ENCODE assay signal across 8 cellular contexts in the genomic region with DNA sequence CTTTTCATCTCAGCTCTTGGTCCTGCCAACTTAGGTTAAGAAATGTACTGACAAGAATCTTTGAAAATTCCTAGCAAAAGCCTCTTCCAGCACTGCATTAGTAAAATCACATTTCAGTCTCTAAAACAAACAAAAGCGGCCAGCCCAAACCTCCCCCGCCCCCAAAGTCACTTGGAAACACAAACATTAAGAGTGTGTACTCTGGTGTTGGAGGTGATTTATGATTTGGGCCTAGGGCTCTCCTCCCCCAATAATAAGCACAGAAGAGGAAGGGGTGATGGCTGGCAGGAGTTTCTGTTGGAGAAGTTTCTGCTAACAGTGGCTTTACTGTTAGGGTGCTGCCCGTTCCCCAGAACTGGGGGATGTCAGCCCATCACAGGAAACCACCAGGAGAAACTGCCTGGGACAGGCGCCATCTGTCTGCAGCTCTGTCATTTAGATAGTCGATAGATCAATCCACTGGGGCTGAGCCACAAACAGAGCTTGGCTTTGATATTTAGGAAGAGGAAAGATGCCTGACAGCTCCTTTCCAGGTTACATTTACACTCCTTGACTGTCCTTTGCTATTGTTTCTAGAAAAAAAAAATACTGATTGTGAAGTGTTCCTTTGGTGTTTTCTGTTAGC.
DNase-seq lines count a peak whose midpoint lies in the region; ATAC-seq and TF ChIP-seq lines count a peak whose summit lies in the region.

No MANE protein-coding gene starts in this region.

- no peaks in the 10 kb centered on the region for H3K4me1 ChIP-seq in right cardiac atrium (ENCODE audit: control insufficient read depth, insufficient read depth, low read length)

- no peaks in the 10 kb centered on the region for H3F3A ChIP-seq in neural cell (ENCODE audit: insufficient read depth, low read length, poor library complexity, severe bottlenecking)

- H3K9ac ChIP-seq in neural cell (ENCODE audit: low read length), result no peak overlapping the region

- peak; percentile 66 for ATAC-seq in activated T-helper 17 cell treated with anti-CD3 and anti-CD28 coated beads, Interleukin-2, amount 50 U/mL, for 72 hours (replicated peaks)
- ATAC-seq in GM21390 (IDR thresholded peaks at IDR 0.05; ENCODE audit: unreplicated experiment) (no peak), right cardiac atrium (no peak), HG02642 (IDR thresholded peaks at IDR 0.05; ENCODE audit: poor library complexity, unreplicated experiment) (no peak), GM19351 (IDR thresholded peaks at IDR 0.05; ENCODE audit: unreplicated experiment) (no peak)

- no peaks in the 10 kb centered on the region for H3K27me3 Mint-ChIP-seq in activated T-helper 17 cell treated with anti-CD3 and anti-CD28 coated beads, Interleukin-2, amount 50 U/mL, for 72 hours

- H2AFZ ChIP-seq in neural cell (ENCODE audit: low read depth, low read length), result no peak overlapping the region

- no peak overlapping the region for H3K4me3 Mint-ChIP-seq in activated T-helper 17 cell treated with anti-CD3 and anti-CD28 coated beads, Interleukin-2, amount 50 U/mL, for 72 hours

- DNase-seq in GM06990 (ENCODE audit: extremely low read depth, insufficient read length), result no peak
- no peak for DNase-seq in right cardiac atrium

- no peak overlapping the region for H3K4me2 ChIP-seq in neural cell (ENCODE audit: low read length)

- no peak for TF ChIP-seq RAD21 in neural cell (conservative IDR thresholded peaks at IDR 0.05)

- TF ChIP-seq CTCF in GM06990 (IDR thresholded peaks at IDR 0.05; ENCODE audit: insufficient read depth, low read length, poor library complexity, severe bottlenecking) (peak; percentile 43), neural cell (IDR thresholded peaks at IDR 0.05; ENCODE audit: poor library complexity, severe bottlenecking) (peak; percentile 42)

- intact Hi-C loops in right cardiac atrium (cut with DNase I), result no loop called here

- H3K27me3 ChIP-seq in GM06990 (replicated peaks; ENCODE audit: control insufficient read depth, insufficient read depth, low read length) (no peaks in the 10 kb centered on the region), neural cell (ENCODE audit: insufficient read depth, low read depth, low read length) (no peaks in the 10 kb centered on the region), right cardiac atrium (ENCODE audit: control insufficient read depth, insufficient read depth) (no peaks in the 10 kb centered on the region)

- no peaks in the 10 kb centered on the region for H3K4me1 Mint-ChIP-seq in activated T-helper 17 cell treated with anti-CD3 and anti-CD28 coated beads, Interleukin-2, amount 50 U/mL, for 72 hours

- H3K9me3 Mint-ChIP-seq in activated T-helper 17 cell treated with anti-CD3 and anti-CD28 coated beads, Interleukin-2, amount 50 U/mL, for 72 hours, result no peaks in the 10 kb centered on the region

- no peaks in the 10 kb centered on the region for H3K79me2 ChIP-seq in neural cell (replicated peaks; ENCODE audit: insufficient read depth, low read length)

- no peaks in the 10 kb centered on the region for H3K9me2 ChIP-seq in neural cell (ENCODE audit: insufficient read depth, low read length)

- peak overlapping the region; percentile 78 for H3K27ac ChIP-seq in KOPT-K1 (ENCODE audit: low read depth, low read length, poor library complexity, severe bottlenecking)
- H3K27ac ChIP-seq in neural cell (ENCODE audit: low read length), result peak overlapping the region; percentile 18
- no peak overlapping the region for H3K27ac ChIP-seq in right cardiac atrium (ENCODE audit: low read length)

- no peaks in the 10 kb centered on the region for H4K20me1 ChIP-seq in neural cell (ENCODE audit: insufficient read depth)

- no peak overlapping the region for H3K4me3 ChIP-seq in GM06990 (replicated peaks; ENCODE audit: low read depth, low read length)
- no peak overlapping the region for H3K4me3 ChIP-seq in neural cell (ENCODE audit: low read length)
- no peak overlapping the region for H3K4me3 ChIP-seq in right cardiac atrium (ENCODE audit: low read length)

- H3K36me3 ChIP-seq in GM06990 (ENCODE audit: control insufficient read depth, insufficient read depth, low read length) (no peaks in the 10 kb centered on the region), KOPT-K1 (ENCODE audit: insufficient read depth, low read length) (no peaks in the 10 kb centered on the region), neural cell (ENCODE audit: insufficient read depth, low read length) (no peaks in the 10 kb centered on the region)

- H3K36me3 Mint-ChIP-seq in activated T-helper 17 cell treated with anti-CD3 and anti-CD28 coated beads, Interleukin-2, amount 50 U/mL, for 72 hours (ENCODE audit: low read depth), result no peaks in the 10 kb centered on the region

- no peak overlapping the region for H3K27ac Mint-ChIP-seq in activated T-helper 17 cell treated with anti-CD3 and anti-CD28 coated beads, Interleukin-2, amount 50 U/mL, for 72 hours

- H3K9me3 ChIP-seq in KOPT-K1 (ENCODE audit: insufficient read depth, low read length, poor library complexity, severe bottlenecking), result peaks cover 8% of the 10 kb centered on the region
- H3K9me3 ChIP-seq in neural cell (ENCODE audit: low read length), result no peaks in the 10 kb centered on the region
- H3K9me3 ChIP-seq in right cardiac atrium (ENCODE audit: control insufficient read depth, low read length), result no peaks in the 10 kb centered on the region

- no peak for TF ChIP-seq EP300 in neural cell (conservative IDR thresholded peaks at IDR 0.05; ENCODE audit: poor library complexity, severe bottlenecking)

- WGBS in right cardiac atrium, result 53% methylated on average over 5 of the region's 5 CpGs

TF ChIP-seq in neural cell, 6 proteins besides CTCF, POLR2A, EP300 and RAD21:
- TF ChIP-seq TAF1 (IDR thresholded peaks at IDR 0.05; ENCODE audit: low read depth), result no peak
- no peak for TF ChIP-seq EZH2 (IDR thresholded peaks at IDR 0.05; ENCODE audit: borderline replicate concordance, insufficient read depth, low read length, poor library complexity, severe bottlenecking)
- no peak for TF ChIP-seq MXI1 (conservative IDR thresholded peaks at IDR 0.05; ENCODE audit: poor library complexity, severe bottlenecking)
- no peak for TF ChIP-seq SMC3 (conservative IDR thresholded peaks at IDR 0.05; ENCODE audit: poor library complexity)
- TF ChIP-seq POLR2AphosphoS5 (IDR thresholded peaks at IDR 0.05), result no peak
- TF ChIP-seq, protein P1, sequence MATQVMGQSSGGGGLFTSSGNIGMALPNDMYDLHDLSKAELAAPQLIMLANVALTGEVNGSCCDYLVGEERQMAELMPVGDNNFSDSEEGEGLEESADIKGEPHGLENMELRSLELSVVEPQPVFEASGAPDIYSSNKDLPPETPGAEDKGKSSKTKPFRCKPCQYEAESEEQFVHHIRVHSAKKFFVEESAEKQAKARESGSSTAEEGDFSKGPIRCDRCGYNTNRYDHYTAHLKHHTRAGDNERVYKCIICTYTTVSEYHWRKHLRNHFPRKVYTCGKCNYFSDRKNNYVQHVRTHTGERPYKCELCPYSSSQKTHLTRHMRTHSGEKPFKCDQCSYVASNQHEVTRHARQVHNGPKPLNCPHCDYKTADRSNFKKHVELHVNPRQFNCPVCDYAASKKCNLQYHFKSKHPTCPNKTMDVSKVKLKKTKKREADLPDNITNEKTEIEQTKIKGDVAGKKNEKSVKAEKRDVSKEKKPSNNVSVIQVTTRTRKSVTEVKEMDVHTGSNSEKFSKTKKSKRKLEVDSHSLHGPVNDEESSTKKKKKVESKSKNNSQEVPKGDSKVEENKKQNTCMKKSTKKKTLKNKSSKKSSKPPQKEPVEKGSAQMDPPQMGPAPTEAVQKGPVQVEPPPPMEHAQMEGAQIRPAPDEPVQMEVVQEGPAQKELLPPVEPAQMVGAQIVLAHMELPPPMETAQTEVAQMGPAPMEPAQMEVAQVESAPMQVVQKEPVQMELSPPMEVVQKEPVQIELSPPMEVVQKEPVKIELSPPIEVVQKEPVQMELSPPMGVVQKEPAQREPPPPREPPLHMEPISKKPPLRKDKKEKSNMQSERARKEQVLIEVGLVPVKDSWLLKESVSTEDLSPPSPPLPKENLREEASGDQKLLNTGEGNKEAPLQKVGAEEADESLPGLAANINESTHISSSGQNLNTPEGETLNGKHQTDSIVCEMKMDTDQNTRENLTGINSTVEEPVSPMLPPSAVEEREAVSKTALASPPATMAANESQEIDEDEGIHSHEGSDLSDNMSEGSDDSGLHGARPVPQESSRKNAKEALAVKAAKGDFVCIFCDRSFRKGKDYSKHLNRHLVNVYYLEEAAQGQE (IDR thresholded peaks at IDR 0.05; ENCODE audit: borderline replicate concordance), result no peak
